ENCODE assay signal across 21 cellular contexts in the genomic region with DNA sequence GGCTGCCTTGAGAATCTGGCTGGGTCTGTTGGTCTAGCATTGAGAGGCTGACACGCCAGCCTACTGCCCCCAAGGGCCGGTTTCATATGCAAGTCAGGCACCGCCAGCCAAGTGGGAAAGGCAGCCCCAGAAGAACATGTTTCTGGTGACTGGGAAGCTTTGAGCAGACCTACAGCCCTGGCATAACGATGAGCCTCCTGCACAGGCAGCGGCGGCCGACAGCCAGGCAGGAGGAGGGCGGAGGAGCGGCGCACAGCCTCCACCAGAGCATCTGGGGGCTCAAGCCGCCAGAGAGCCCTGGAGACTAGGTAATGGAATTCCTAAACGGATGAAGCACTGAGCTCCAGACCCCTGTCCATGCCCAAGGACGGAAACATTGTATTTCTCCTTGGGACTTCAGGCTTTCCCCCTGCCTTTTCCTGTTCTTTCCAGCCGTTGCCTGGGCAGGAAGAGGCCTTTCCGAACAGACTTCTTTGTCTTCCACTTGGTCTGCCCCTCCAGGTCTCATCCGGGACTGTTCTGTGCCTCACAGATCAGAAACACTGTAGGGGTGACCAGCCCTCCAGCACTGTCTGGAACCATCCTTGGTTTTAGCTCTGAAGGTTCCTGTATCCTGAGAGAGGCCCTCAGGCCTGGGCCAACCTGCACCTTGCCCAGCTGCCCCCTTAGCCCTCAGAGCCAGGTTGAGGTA. TPM values are rescaled to one million over a fixed set of nuclear protein-coding genes. Genes with fewer than 3 reads are reported as not detected.
DNase-seq lines count a peak whose midpoint lies in the region; ATAC-seq and TF ChIP-seq lines count a peak whose summit lies in the region.
"Had no signal": no experiment of that assay in that cellular context is flagged by ENCODE, and none has a peak within 500 bp of the region (broad histone marks: within the 10 kb centered on the region; RNA-seq: fewer than 3 reads in every experiment).

No MANE protein-coding gene starts in this region.

- peaks cover under 1% of the 10 kb centered on the region for H3K4me1 Mint-ChIP-seq in osteocyte (ENCODE audit: unreplicated experiment)

- H3K9me3 Mint-ChIP-seq in osteocyte (ENCODE audit: unreplicated experiment), result no peaks in the 10 kb centered on the region
- H3K9me3 Mint-ChIP-seq: activated naive CD4-positive, alpha-beta T cell treated with anti-CD3 and anti-CD28 coated beads, Interleukin-2, amount 10 ng/mL, durations not matched to agents 7 days and 5 days; IgD-negative memory B cell; stimulated activated naive CD8-positive, alpha-beta T cell treated with anti-CD3 and anti-CD28 coated beads, Interleukin-15, amount 100 ng/mL, for 72 hours had no signal

- TF ChIP-seq CTCF in osteocyte (IDR thresholded peaks at IDR 0.05) (no peak), heart left ventricle (IDR thresholded peaks at IDR 0.05) (no peak), upper lobe of left lung (IDR thresholded peaks at IDR 0.05) (no peak)

- WGBS in heart left ventricle, 4 donors, result 61 to 77% (median 69%) methylated on average over 15 to 16 of the region's 16 CpGs
- 77 to 84% methylated on average over 16 of the region's 16 CpGs for WGBS in upper lobe of left lung, 2 donors

- no peaks in the 10 kb centered on the region for H3K36me3 Mint-ChIP-seq in osteocyte (ENCODE audit: unreplicated experiment)
- H3K36me3 Mint-ChIP-seq: activated naive CD4-positive, alpha-beta T cell treated with anti-CD3 and anti-CD28 coated beads, Interleukin-2, amount 10 ng/mL, durations not matched to agents 7 days and 5 days; IgD-negative memory B cell had no signal

- H3K4me1 ChIP-seq in heart left ventricle (peaks cover 2 to 34% (median 25%) of the 10 kb centered on the region in 12 donors), upper lobe of left lung (peaks cover 0 to 19% (median 3%) of the 10 kb centered on the region in 4 donors)
- H3K4me1 ChIP-seq: HAP-1 had no signal

- H3K27me3 ChIP-seq in heart left ventricle (no peaks in the 10 kb centered on the region), upper lobe of left lung (no peaks in the 10 kb centered on the region)
- H3K27me3 ChIP-seq: hepatocyte, spleen had no signal

- no peak overlapping the region for H3K4me3 Mint-ChIP-seq in osteocyte (ENCODE audit: unreplicated experiment)
- H3K4me3 Mint-ChIP-seq: activated naive CD4-positive, alpha-beta T cell treated with anti-CD3 and anti-CD28 coated beads, Interleukin-2, amount 10 ng/mL, durations not matched to agents 7 days and 5 days; IgD-negative memory B cell; stimulated activated naive CD8-positive, alpha-beta T cell treated with anti-CD3 and anti-CD28 coated beads, Interleukin-15, amount 100 ng/mL, for 72 hours had no signal

- intact Hi-C loops in heart left ventricle (cut with DNase I), result loop anchor here in 1 of 10 donors (5.0 kb wide), 2 partner anchors 42 to 48 kb away; no protein-coding TSS in a partner anchor

- no peak overlapping the region for H3K4me3 ChIP-seq in heart left ventricle
- H3K4me3 ChIP-seq in upper lobe of left lung, result no peak overlapping the region
- H3K4me3 ChIP-seq: HAP-1, hepatocyte, lower lobe of right lung, spleen had no signal

- H3K27ac ChIP-seq in heart left ventricle (peak overlapping the region in 1 of 12 donors; percentile 43), upper lobe of left lung (no peak overlapping the region)
- H3K27ac ChIP-seq: hepatocyte, lower lobe of right lung, spleen had no signal

- H3K9me3 ChIP-seq in heart left ventricle (no peaks in the 10 kb centered on the region), upper lobe of left lung (no peaks in the 10 kb centered on the region)
- H3K9me3 ChIP-seq: HAP-1, lower lobe of right lung, spleen had no signal

- TF ChIP-seq POLR2A in heart left ventricle (IDR thresholded peaks at IDR 0.05) (no peak), upper lobe of left lung (IDR thresholded peaks at IDR 0.05) (no peak)

- H3K27me3 Mint-ChIP-seq in osteocyte (ENCODE audit: unreplicated experiment), result no peaks in the 10 kb centered on the region
- H3K27me3 Mint-ChIP-seq: stimulated activated naive CD8-positive, alpha-beta T cell treated with anti-CD3 and anti-CD28 coated beads, Interleukin-15, amount 100 ng/mL, for 72 hours had no signal

- no peak overlapping the region for H3K27ac Mint-ChIP-seq in osteocyte (ENCODE audit: unreplicated experiment)
- H3K27ac Mint-ChIP-seq: activated naive CD4-positive, alpha-beta T cell treated with anti-CD3 and anti-CD28 coated beads, Interleukin-2, amount 10 ng/mL, durations not matched to agents 7 days and 5 days; IgD-negative memory B cell; stimulated activated naive CD8-positive, alpha-beta T cell treated with anti-CD3 and anti-CD28 coated beads, Interleukin-15, amount 100 ng/mL, for 72 hours had no signal

- ATAC-seq in heart left ventricle, result no peak
- ATAC-seq in HG02840 (IDR thresholded peaks at IDR 0.05; ENCODE audit: low FRiP score, unreplicated experiment), result no peak
- ATAC-seq in upper lobe of left lung (ENCODE audit: low FRiP score in 2 of 2), result no peak
- ATAC-seq: activated CD4-positive, CD25-positive, alpha-beta regulatory T cell treated with anti-CD3 and anti-CD28 coated beads, Interleukin-2, amount 50 U/mL, for 24 hours; lower lobe of right lung; stimulated activated naive CD8-positive, alpha-beta T cell treated with anti-CD3 and anti-CD28 coated beads, Interleukin-15, amount 100 ng/mL, for 72 hours had no signal

- H3K36me3 ChIP-seq in heart left ventricle (no peaks in the 10 kb centered on the region), upper lobe of left lung (no peaks in the 10 kb centered on the region)
- H3K36me3 ChIP-seq: HAP-1, lower lobe of right lung, spleen had no signal

- no peak for TF ChIP-seq EP300 in upper lobe of left lung (IDR thresholded peaks at IDR 0.05)

- peak in 12 of 14 donors; percentile 29 to 77 (median 68) for DNase-seq in C1 segment of cervical spinal cord (lab: John Stamatoyannopoulos, UW)
- DNase-seq in cerebellar cortex (ENCODE audit: low spot score), result peak; percentile 36
- DNase-seq in inferior parietal cortex (ENCODE audit: extremely low spot score), result peak; percentile 64
- peak; percentile 81 for DNase-seq in osteocyte (ENCODE audit: extremely low spot score, unreplicated experiment)
- DNase-seq in heart left ventricle, result no peak
- no peak for DNase-seq in NCI-H1048 (lab: John Stamatoyannopoulos, UW)
- DNase-seq in upper lobe of left lung, result no peak
- DNase-seq: activated CD8-positive, alpha-beta memory T cell treated with anti-CD3 and anti-CD28 coated beads, Interleukin-2, amount 50 U/mL, for 48 hours; activated naive CD4-positive, alpha-beta T cell treated with anti-CD3 and anti-CD28 coated beads, Interleukin-2, amount 10 ng/mL, durations not matched to agents 7 days and 5 days; COR-L47; erythroblast; GDM1; lower lobe of right lung; NCI-H2171; spleen; stimulated activated naive CD8-positive, alpha-beta T cell treated with anti-CD3 and anti-CD28 coated beads, Interleukin-15, amount 100 ng/mL, for 72 hours had no signal

RNA-seq across cellular contexts. Expression of gene IRF2BP2, which starts 59.5 kb away (rescaled TPM):
- total RNA-seq in osteocyte (154 and 170 TPM in 2 replicates), heart left ventricle (100 to 1,000 TPM in 4 of 9 donors, 10 to 100 TPM in 5; 76.7 to 126 (median 81.3) TPM), upper lobe of left lung (100 to 1,000 TPM in 3 of 6 donors, 10 to 100 TPM in 3; 83.8 to 157 (median 116) TPM)
- polyA plus RNA-seq in heart left ventricle, result 10 to 100 TPM; 36.1 to 77.4 TPM

Comparison
In these comparisons a context has a peak if more than half of its experiments do, and no peak if none do; other contexts are left out.
1. DNase-seq: peak in C1 segment of cervical spinal cord (12 of 14), cerebellar cortex (single experiment), inferior parietal cortex (single experiment) and osteocyte (single experiment); none in heart left ventricle (0 of 5), NCI-H1048 (single experiment) and upper lobe of left lung (0 of 2).